8 cellular contexts compared by ENCODE assay signal in the genomic region with DNA sequence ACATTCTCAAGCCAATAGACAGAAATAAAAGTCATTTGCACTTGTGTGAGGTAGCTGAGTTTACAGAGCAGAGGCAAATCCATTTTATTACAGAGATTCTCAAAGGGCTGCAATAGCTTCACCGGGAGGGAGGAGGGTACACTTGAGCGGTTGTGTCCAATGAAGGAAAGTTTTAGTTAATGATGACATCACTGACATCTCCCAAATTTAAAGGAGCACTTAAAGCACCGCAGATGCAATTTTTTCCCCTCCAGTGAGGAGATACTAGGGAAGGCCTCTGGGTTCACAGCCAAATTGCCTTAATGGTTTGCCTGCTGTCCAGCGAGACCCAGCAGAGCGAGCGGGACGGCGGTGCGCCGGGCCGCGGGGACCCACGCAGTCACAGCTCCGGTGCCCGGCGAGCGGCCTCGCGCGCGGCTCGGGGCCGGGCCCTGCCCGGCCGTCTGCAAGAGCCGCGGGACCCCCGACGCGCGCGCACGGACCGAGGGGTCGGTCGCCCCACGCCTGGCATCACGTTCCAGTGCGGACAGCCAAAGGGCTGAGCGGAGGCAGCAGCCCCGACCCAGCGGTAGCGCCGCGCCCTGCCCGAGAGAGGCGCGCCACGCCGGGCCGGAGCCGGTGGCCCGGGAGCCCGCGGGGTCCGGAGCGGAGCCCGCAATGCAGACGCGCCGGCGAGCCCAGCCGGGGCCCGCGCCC. TPM values are rescaled to one million over a fixed set of nuclear protein-coding genes. Genes with fewer than 3 reads are reported as not detected.
DNase-seq lines count a peak whose midpoint lies in the region; ATAC-seq and FAIRE-seq lines count a peak whose summit lies in the region.

No MANE protein-coding gene starts in this region.

- DNase-seq in NCI-H82 (lab: John Stamatoyannopoulos, UW): peak; percentile 53
- no peak for DNase-seq in NCI-H82 treated with DMSO at 0.1 percent for 48 hours (lab: John Stamatoyannopoulos, UW; ENCODE audit: unreplicated experiment)
- peak; percentile 12 for DNase-seq in NCI-H1105 (lab: John Stamatoyannopoulos, UW)
- no peak for DNase-seq in effector memory CD8-positive, alpha-beta T cell
- DNase-seq in naive thymus-derived CD4-positive, alpha-beta T cell: peak in 3 of 9 donors; percentile 13 to 27 (median 20)
- no peak for DNase-seq in effector CD4-positive, alpha-beta T cell
- no peak for DNase-seq in GM19239 (ENCODE audit: insufficient read length, low spot score)

- CTCF ChIA-PET in naive thymus-derived CD4-positive, alpha-beta T cell (lab: Charles Lee): no interaction called here

- FAIRE-seq in GM19239 (lab: Jason Lieb, UNC): no peak

- H3K27me3 ChIP-seq in naive thymus-derived CD4-positive, alpha-beta T cell (ENCODE audit: control insufficient read depth in 2 of 2, insufficient read depth in 2 of 2, low read length in 2 of 2): no peaks in the 10 kb centered on the region

- no peak overlapping the region for H3K27ac ChIP-seq in naive thymus-derived CD4-positive, alpha-beta T cell (ENCODE audit: low read depth, low read length)

- H3K4me3 ChIP-seq in naive thymus-derived CD4-positive, alpha-beta T cell (ENCODE audit: low read length): no peak overlapping the region

- intact Hi-C loops in naive thymus-derived CD4-positive, alpha-beta T cell (cut with micrococcal nuclease): loop anchor here (2.0 to 5.0 kb wide), 4 partner anchors 217 to 1242 kb away; a partner anchor contains a TSS

- POLR2A ChIA-PET in naive thymus-derived CD4-positive, alpha-beta T cell (lab: Charles Lee): no interaction called here

- peak; percentile 1 for ATAC-seq in effector memory CD8-positive, alpha-beta T cell (replicated peaks)
- ATAC-seq in naive thymus-derived CD4-positive, alpha-beta T cell: no peak
- no peak for ATAC-seq in GM21576 (IDR thresholded peaks at IDR 0.05; ENCODE audit: unreplicated experiment)

- H3K4me3 Mint-ChIP-seq in effector memory CD8-positive, alpha-beta T cell: peak overlapping the region; percentile 65 to 79
- H3K4me3 Mint-ChIP-seq in naive thymus-derived CD4-positive, alpha-beta T cell: peak overlapping the region; percentile 76 to 90 (median 84)

- H3K36me3 ChIP-seq in naive thymus-derived CD4-positive, alpha-beta T cell (ENCODE audit: control insufficient read depth in 2 of 3, insufficient read depth in 3 of 3, low read length in 3 of 3): no peaks in the 10 kb centered on the region

- H3K4me1 Mint-ChIP-seq in effector memory CD8-positive, alpha-beta T cell (ENCODE audit: low read depth in 2 of 2): peaks cover 7 to 10% of the 10 kb centered on the region in 2 donors
- peaks cover 11 to 23% (median 14%) of the 10 kb centered on the region in 7 donors for H3K4me1 Mint-ChIP-seq in naive thymus-derived CD4-positive, alpha-beta T cell

- H3K9me3 Mint-ChIP-seq in effector memory CD8-positive, alpha-beta T cell: no peaks in the 10 kb centered on the region
- H3K9me3 Mint-ChIP-seq in naive thymus-derived CD4-positive, alpha-beta T cell: peaks cover 0 to 7% (median 2%) of the 10 kb centered on the region in 11 donors

- no peaks in the 10 kb centered on the region for H3K9me3 ChIP-seq in naive thymus-derived CD4-positive, alpha-beta T cell (ENCODE audit: control insufficient read depth in 2 of 3, low read length in 3 of 3)

- H3K4me1 ChIP-seq in naive thymus-derived CD4-positive, alpha-beta T cell (ENCODE audit: control insufficient read depth in 2 of 2, insufficient read depth in 2 of 2, low read length in 2 of 2): peaks cover 5 to 7% of the 10 kb centered on the region in 2 donors

- H3K36me3 Mint-ChIP-seq in effector memory CD8-positive, alpha-beta T cell (ENCODE audit: insufficient read depth): peaks cover 4% of the 10 kb centered on the region
- peaks cover 0 to 6% (median 0%) of the 10 kb centered on the region in 5 donors for H3K36me3 Mint-ChIP-seq in naive thymus-derived CD4-positive, alpha-beta T cell

- peak overlapping the region in 1 of 2 donors; percentile 38 for H3K27ac Mint-ChIP-seq in effector memory CD8-positive, alpha-beta T cell
- peak overlapping the region in 6 of 9 donors; percentile 38 to 88 (median 68) for H3K27ac Mint-ChIP-seq in naive thymus-derived CD4-positive, alpha-beta T cell

- peaks cover 6 to 13% of the 10 kb centered on the region in 2 donors for H3K27me3 Mint-ChIP-seq in effector memory CD8-positive, alpha-beta T cell
- H3K27me3 Mint-ChIP-seq in naive thymus-derived CD4-positive, alpha-beta T cell: peaks cover 4 to 59% (median 12%) of the 10 kb centered on the region in 5 donors

RNA-seq across cellular contexts. Expression of a gene that starts 0.7 kb away (rescaled TPM):
- 1 to 10 TPM in 4 of 5 experiments, under 1 TPM in 1; 0.73 to 5.8 (median 4.2) TPM for total RNA-seq in naive thymus-derived CD4-positive, alpha-beta T cell
- polyA plus RNA-seq in naive thymus-derived CD4-positive, alpha-beta T cell: under 1 TPM; 0.35 to 0.87 TPM

Comparison
In these comparisons a context has a peak if more than half of its experiments do, and no peak if none do; other contexts are left out.
1. DNase-seq: peak in NCI-H82 (single experiment) and NCI-H1105 (single experiment); none in NCI-H82 treated with DMSO at 0.1 percent for 48 hours (single experiment), effector memory CD8-positive, alpha-beta T cell (0 of 3), effector CD4-positive, alpha-beta T cell (single experiment) and GM19239 (single experiment).